Comparison of ENCODE assay signal across 20 cellular contexts in genomic region chr20:54468082-54468481, GRCh38.
"Had no signal": no experiment of that assay in that cellular context is flagged by ENCODE, and none has a peak within 500 bp of the region (broad histone marks: within the 10 kb centered on the region; RNA-seq: fewer than 3 reads in every experiment).

No MANE protein-coding gene starts in this region.

- H3K79me2 ChIP-seq: hepatocyte had no signal

- H3K27me3 ChIP-seq: adrenal gland, cardiac muscle cell, hepatocyte, tibial nerve, uterus had no signal

- H3K4me3 Mint-ChIP-seq: activated CD4-positive, alpha-beta memory T cell treated with anti-CD3 and anti-CD28 coated beads for 36 hours; activated CD4-positive, alpha-beta T cell treated with anti-CD3 and anti-CD28 coated beads for 36 hours; activated naive CD4-positive, alpha-beta T cell treated with anti-CD3 and anti-CD28 coated beads, Interleukin-2, amount 10 ng/mL, durations not matched to agents 7 days and 5 days; activated T-cell treated with anti-CD3 and anti-CD28 coated beads, Interleukin-2, amount 50 U/mL, for 24 hours; endodermal cell; memory B cell; natural killer cell treated with Interleukin-12 subunit alpha and Interleukin-12 subunit beta and Interleukin-15 and Interleukin-18, amount 100 ng/mL, for 72 hours had no signal

- DNase-seq: activated CD4-positive, alpha-beta memory T cell treated with anti-CD3 and anti-CD28 coated beads for 36 hours; activated CD4-positive, alpha-beta T cell treated with anti-CD3 and anti-CD28 coated beads for 36 hours; activated naive CD4-positive, alpha-beta T cell treated with anti-CD3 and anti-CD28 coated beads, Interleukin-2, amount 10 ng/mL, durations not matched to agents 7 days and 5 days; activated T-cell treated with anti-CD3 and anti-CD28 coated beads, Interleukin-2, amount 50 U/mL, for 24 hours; adrenal gland; endodermal cell; kidney; left lung; small intestine; stimulated activated CD4-positive, alpha-beta T cell treated with anti-CD3 and anti-CD28 coated beads, Interleukin-4, amount 100 ng/mL, for 4 hours; stimulated activated CD8-positive, alpha-beta memory T cell treated with anti-CD3 and anti-CD28 coated beads, Interleukin-4, amount 100 ng/mL, for 48 hours; stimulated activated naive CD4-positive, alpha-beta T cell treated with Interleukin-2 at 50 U/mL for 16 hours; substantia nigra; uterus had no signal

- ATAC-seq: activated CD4-positive, alpha-beta T cell treated with anti-CD3 and anti-CD28 coated beads for 36 hours; left lung; natural killer cell treated with Interleukin-12 subunit alpha and Interleukin-12 subunit beta and Interleukin-15 and Interleukin-18, amount 100 ng/mL, for 72 hours had no signal

- H3K27ac Mint-ChIP-seq: activated CD4-positive, alpha-beta memory T cell treated with anti-CD3 and anti-CD28 coated beads for 36 hours; activated CD4-positive, alpha-beta T cell treated with anti-CD3 and anti-CD28 coated beads for 36 hours; activated naive CD4-positive, alpha-beta T cell treated with anti-CD3 and anti-CD28 coated beads, Interleukin-2, amount 10 ng/mL, durations not matched to agents 7 days and 5 days; activated T-cell treated with anti-CD3 and anti-CD28 coated beads, Interleukin-2, amount 50 U/mL, for 24 hours; endodermal cell; memory B cell; natural killer cell treated with Interleukin-12 subunit alpha and Interleukin-12 subunit beta and Interleukin-15 and Interleukin-18, amount 100 ng/mL, for 72 hours had no signal

- H3K9me3 Mint-ChIP-seq: activated CD4-positive, alpha-beta memory T cell treated with anti-CD3 and anti-CD28 coated beads for 36 hours; activated naive CD4-positive, alpha-beta T cell treated with anti-CD3 and anti-CD28 coated beads, Interleukin-2, amount 10 ng/mL, durations not matched to agents 7 days and 5 days; activated T-cell treated with anti-CD3 and anti-CD28 coated beads, Interleukin-2, amount 50 U/mL, for 24 hours; endodermal cell; natural killer cell treated with Interleukin-12 subunit alpha and Interleukin-12 subunit beta and Interleukin-15 and Interleukin-18, amount 100 ng/mL, for 72 hours had no signal

- H3K36me3 ChIP-seq: adrenal gland, cardiac muscle cell, left lung, tibial nerve, uterus had no signal

- H3K4me1 Mint-ChIP-seq: activated CD4-positive, alpha-beta T cell treated with anti-CD3 and anti-CD28 coated beads for 36 hours; activated naive CD4-positive, alpha-beta T cell treated with anti-CD3 and anti-CD28 coated beads, Interleukin-2, amount 10 ng/mL, durations not matched to agents 7 days and 5 days; memory B cell had no signal

- H3K27ac ChIP-seq: adrenal gland, dorsolateral prefrontal cortex, hepatocyte, left lung, tibial nerve, uterus had no signal

- H3K36me3 Mint-ChIP-seq: activated CD4-positive, alpha-beta memory T cell treated with anti-CD3 and anti-CD28 coated beads for 36 hours; activated naive CD4-positive, alpha-beta T cell treated with anti-CD3 and anti-CD28 coated beads, Interleukin-2, amount 10 ng/mL, durations not matched to agents 7 days and 5 days; memory B cell; natural killer cell treated with Interleukin-12 subunit alpha and Interleukin-12 subunit beta and Interleukin-15 and Interleukin-18, amount 100 ng/mL, for 72 hours had no signal

- H3K4me1 ChIP-seq: adrenal gland, left lung, tibial nerve, uterus had no signal

- H3K4me3 ChIP-seq: adrenal gland, cardiac muscle cell, dorsolateral prefrontal cortex, hepatocyte, left lung, tibial nerve, uterus had no signal

- H3K9me3 ChIP-seq: adrenal gland, left lung, tibial nerve, uterus had no signal

- H3K4me2 ChIP-seq: hepatocyte had no signal

- H2AFZ ChIP-seq: hepatocyte had no signal

- H3K27me3 Mint-ChIP-seq: activated naive CD4-positive, alpha-beta T cell treated with anti-CD3 and anti-CD28 coated beads, Interleukin-2, amount 10 ng/mL, durations not matched to agents 7 days and 5 days had no signal
